Comparison of ENCODE assay signal across 26 cellular contexts in the genomic region with DNA sequence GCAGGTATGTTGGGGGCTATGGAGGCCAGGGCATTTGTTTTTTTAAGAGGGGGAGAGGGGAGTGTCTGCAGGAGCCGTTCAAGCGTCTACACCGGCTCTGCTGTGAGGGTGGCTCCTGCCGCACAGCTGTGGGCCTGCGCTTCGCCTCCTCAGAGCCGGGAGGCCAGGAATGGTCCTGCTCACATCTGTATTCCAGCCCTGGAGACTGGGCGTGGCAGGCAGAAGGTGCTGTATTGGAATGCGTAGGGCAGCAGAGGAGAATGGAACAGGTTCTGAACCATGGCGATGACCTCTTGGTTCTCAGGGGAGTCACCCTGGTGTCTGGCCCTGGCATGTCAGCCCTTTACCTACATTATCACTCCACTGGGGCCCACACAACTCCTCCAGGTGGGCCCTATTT. TPM values are rescaled to one million over a fixed set of nuclear protein-coding genes. Genes with fewer than 3 reads are reported as not detected.
"Had no signal": no experiment of that assay in that cellular context is flagged by ENCODE, and none has a peak within 500 bp of the region (broad histone marks: within the 10 kb centered on the region; RNA-seq: fewer than 3 reads in every experiment).

No MANE protein-coding gene starts in this region.

- H3K4me3 Mint-ChIP-seq: activated B cell treated with CpG ODN at 0.5 μM for 24 hours; activated naive CD4-positive, alpha-beta T cell treated with anti-CD3 and anti-CD28 coated beads for 36 hours; activated naive CD8-positive, alpha-beta T cell treated with anti-CD3 and anti-CD28 coated beads, Interleukin-2, amount 10 ng/mL, durations not matched to agents 7 days and 5 days; activated T-cell treated with anti-CD3 and anti-CD28 coated beads, Interleukin-2, amount 50 U/mL, for 4 hours; mesothelial cell of epicardium; naive thymus-derived CD8-positive, alpha-beta T cell; stimulated activated naive CD8-positive, alpha-beta T cell treated with anti-CD3 and anti-CD28 coated beads, Interleukin-15, Interleukin-2, amounts not matched to agents 100 ng/mL and 50 ng/mL, for 24 hours had no signal

- H3K9me3 Mint-ChIP-seq: activated B cell treated with CpG ODN at 0.5 μM for 24 hours; activated naive CD4-positive, alpha-beta T cell treated with anti-CD3 and anti-CD28 coated beads for 36 hours; activated naive CD8-positive, alpha-beta T cell treated with anti-CD3 and anti-CD28 coated beads, Interleukin-2, amount 10 ng/mL, durations not matched to agents 7 days and 5 days; activated T-cell treated with anti-CD3 and anti-CD28 coated beads, Interleukin-2, amount 50 U/mL, for 4 hours; activated T-helper 2 cell treated with anti-CD3 and anti-CD28 coated beads, Interferon-gamma antibody, Interleukin-2, Interleukin-4, amounts not matched to agents 10 μg/mL and 5 μg/mL and 100 μg/mL, durations not matched to agents 14 hours and 24 hours and 36 hours; mesothelial cell of epicardium; naive thymus-derived CD8-positive, alpha-beta T cell; stimulated activated naive CD8-positive, alpha-beta T cell treated with anti-CD3 and anti-CD28 coated beads, Interleukin-15, Interleukin-2, amounts not matched to agents 100 ng/mL and 50 ng/mL, for 24 hours had no signal

- H3K9me3 ChIP-seq: gastroesophageal sphincter, heart right ventricle, ovary, psoas muscle, tibial artery had no signal

- H3K36me3 Mint-ChIP-seq: activated naive CD8-positive, alpha-beta T cell treated with anti-CD3 and anti-CD28 coated beads, Interleukin-2, amount 10 ng/mL, durations not matched to agents 7 days and 5 days; mesothelial cell of epicardium; naive thymus-derived CD8-positive, alpha-beta T cell had no signal

- H3K27me3 ChIP-seq: gastroesophageal sphincter, ovary, tibial artery had no signal

- H3K27me3 Mint-ChIP-seq: naive thymus-derived CD8-positive, alpha-beta T cell; stimulated activated naive CD8-positive, alpha-beta T cell treated with anti-CD3 and anti-CD28 coated beads, Interleukin-15, Interleukin-2, amounts not matched to agents 100 ng/mL and 50 ng/mL, for 24 hours had no signal

- DNase-seq: activated B cell treated with CpG ODN at 0.5 μM for 24 hours; activated CD4-positive, alpha-beta T cell treated with anti-CD3 and anti-CD28 coated beads for 4 hours; activated CD4-positive, alpha-beta T cell treated with anti-CD3 and anti-CD28 coated beads, Interleukin-2, amount 50 U/mL, for 48 hours; activated CD8-positive, alpha-beta memory T cell treated with anti-CD3 and anti-CD28 coated beads, Interleukin-2, amount 50 U/mL, for 48 hours; activated naive CD4-positive, alpha-beta T cell treated with anti-CD3 and anti-CD28 coated beads for 36 hours; activated naive CD8-positive, alpha-beta T cell treated with anti-CD3 and anti-CD28 coated beads, Interleukin-2, amount 10 ng/mL, durations not matched to agents 7 days and 5 days; activated T-cell treated with anti-CD3 and anti-CD28 coated beads, Interleukin-2, amount 50 U/mL, for 4 hours; amniotic stem cell; left colon; naive thymus-derived CD8-positive, alpha-beta T cell; stimulated activated CD4-positive, alpha-beta T cell treated with anti-CD3 and anti-CD28 coated beads, Interleukin-1b, Interleukin-23, amount 100 ng/mL, for 48 hours; T-helper 9 cell had no signal

- H3K4me3 ChIP-seq: cardiac muscle cell, gastroesophageal sphincter, heart right ventricle, lung, ovary, psoas muscle, tibial artery had no signal

- H3K4me1 Mint-ChIP-seq: activated B cell treated with CpG ODN at 0.5 μM for 24 hours had no signal

- H3K27ac ChIP-seq: cardiac muscle cell, epithelial cell of prostate, gastroesophageal sphincter, ovary, psoas muscle, tibial artery had no signal

- ATAC-seq: activated T-cell treated with anti-CD3 and anti-CD28 coated beads, Interleukin-2, amount 50 U/mL, for 4 hours; gastroesophageal sphincter; left colon; naive thymus-derived CD8-positive, alpha-beta T cell; psoas muscle had no signal

- H3K36me3 ChIP-seq: cardiac muscle cell, gastroesophageal sphincter, heart right ventricle, ovary, tibial artery had no signal

- H3K27ac Mint-ChIP-seq: activated B cell treated with CpG ODN at 0.5 μM for 24 hours; activated naive CD4-positive, alpha-beta T cell treated with anti-CD3 and anti-CD28 coated beads for 36 hours; activated naive CD8-positive, alpha-beta T cell treated with anti-CD3 and anti-CD28 coated beads, Interleukin-2, amount 10 ng/mL, durations not matched to agents 7 days and 5 days; activated T-helper 2 cell treated with anti-CD3 and anti-CD28 coated beads, Interferon-gamma antibody, Interleukin-2, Interleukin-4, amounts not matched to agents 10 μg/mL and 5 μg/mL and 100 μg/mL, durations not matched to agents 14 hours and 24 hours and 36 hours; mesothelial cell of epicardium; stimulated activated naive CD8-positive, alpha-beta T cell treated with anti-CD3 and anti-CD28 coated beads, Interleukin-15, Interleukin-2, amounts not matched to agents 100 ng/mL and 50 ng/mL, for 24 hours had no signal

RNA-seq across cellular contexts. Expression of a gene that starts 26.8 kb away (rescaled TPM):
- total RNA-seq: activated B cell treated with CpG ODN at 0.5 μM for 24 hours; activated CD8-positive, alpha-beta memory T cell treated with anti-CD3 and anti-CD28 coated beads for 36 hours; activated naive CD4-positive, alpha-beta T cell treated with anti-CD3 and anti-CD28 coated beads for 36 hours; activated naive CD8-positive, alpha-beta T cell treated with anti-CD3 and anti-CD28 coated beads, Interleukin-2, amount 10 ng/mL, durations not matched to agents 7 days and 5 days; activated T-helper 2 cell treated with anti-CD3 and anti-CD28 coated beads, Interferon-gamma antibody, Interleukin-2, Interleukin-4, amounts not matched to agents 10 μg/mL and 5 μg/mL and 100 μg/mL, durations not matched to agents 14 hours and 24 hours and 36 hours; cardiac muscle cell; mesothelial cell of epicardium; naive thymus-derived CD8-positive, alpha-beta T cell; T-helper 1 cell treated with Interleukin-12 subunit alpha and Interleukin-12 subunit beta and Interleukin-4 antibody, amounts not matched to agents 30 ng/mL and 1 ng/mL, for 36 hours had no signal
- polyA plus RNA-seq: cardiac muscle cell; keratinocyte; naive thymus-derived CD8-positive, alpha-beta T cell had no signal
